In genomic region chr2:135916232-135916631, GRCh38 we compare ENCODE assay signal across 8 cellular contexts. TPM values are rescaled to one million over a fixed set of nuclear protein-coding genes. Genes with fewer than 3 reads are reported as not detected.
A peak's percentile ranks its signal among the peaks of the same experiment; 100 is the strongest.
DNase-seq lines count a peak whose midpoint lies in the region; ATAC-seq and TF ChIP-seq lines count a peak whose summit lies in the region.

No MANE protein-coding gene starts in this region.

- intact Hi-C loops in sciatic nerve (cut with DNase I): loop anchor here (10.0 kb wide), 1 partner anchor 469 kb away; no protein-coding TSS in a partner anchor

- TF ChIP-seq CTCF in GM20000 (IDR thresholded peaks at IDR 0.05; ENCODE audit: extremely low read depth, missing control alignments): no peak

- peak; percentile 17 for DNase-seq in DMS 273 treated with DMSO at 0.1 percent for 48 hours (lab: John Stamatoyannopoulos, UW)
- DNase-seq in SK-MEL-5 (ENCODE audit: low read depth, low spot score): peak; percentile 46
- DNase-seq in fibroblast of peridontal ligament (ENCODE audit: extremely low read depth): peak; percentile 67
- DNase-seq in sciatic nerve (ENCODE audit: low spot score): no peak
- no peak for DNase-seq in GM20000 (ENCODE audit: low spot score)
- DNase-seq in HPDE6-E6E7 (ENCODE audit: extremely low spot score): no peak

- peak; percentile 41 for TF ChIP-seq RAD21 in Ishikawa (IDR thresholded peaks at IDR 0.05; ENCODE audit: low read depth)

- no peak for TF ChIP-seq EP300 in Ishikawa (IDR thresholded peaks at IDR 0.05; ENCODE audit: borderline replicate concordance)

- ATAC-seq in sciatic nerve (peak; percentile 53), HG03039 (IDR thresholded peaks at IDR 0.05; ENCODE audit: unreplicated experiment) (no peak)

- in situ Hi-C loops in SK-MEL-5 (cut with HindIII; ENCODE audit: low pct_unique_long_range_greater_than_20kb, low sequenced_read_pairs): no loop called here

TF ChIP-seq in Ishikawa, 13 proteins besides CTCF, POLR2A, EP300 and RAD21:
- TF ChIP-seq EGR1 (IDR thresholded peaks at IDR 0.05): no peak
- TF ChIP-seq TCF12 (IDR thresholded peaks at IDR 0.05; ENCODE audit: low read depth): no peak
- no peak for TF ChIP-seq NFIC (IDR thresholded peaks at IDR 0.05)
- TF ChIP-seq YY1 (IDR thresholded peaks at IDR 0.05; ENCODE audit: low read depth): no peak
- no peak for TF ChIP-seq MAX (IDR thresholded peaks at IDR 0.05)
- no peak for TF ChIP-seq CEBPB (IDR thresholded peaks at IDR 0.05)
- TF ChIP-seq ZBTB7A (IDR thresholded peaks at IDR 0.05; ENCODE audit: low read depth): no peak

RNA-seq across cellular contexts. Expression of gene MCM6, which starts 40.0 kb away (rescaled TPM):
- total RNA-seq in SK-MEL-5 (2014; rRNA removed; shearing (Covaris generic)): 18.1 and 20.5 TPM in 2 replicates
- 38.9 and 42.8 TPM in 2 replicates for polyA plus RNA-seq in SK-MEL-5 (2015; cell fraction: cytosol; rRNA removed)
- polyA plus RNA-seq in SK-MEL-5 (2015; cell fraction: nucleus; rRNA removed): 15.3 and 19.2 TPM in 2 replicates
- 15.8 TPM for total RNA-seq in sciatic nerve

Comparison
In these comparisons a context has a peak if more than half of its experiments do, and no peak if none do; other contexts are left out.
1. DNase-seq: peak in DMS 273 treated with DMSO at 0.1 percent for 48 hours (single experiment), SK-MEL-5 (single experiment) and fibroblast of peridontal ligament (single experiment); none in sciatic nerve (single experiment), GM20000 (single experiment) and HPDE6-E6E7 (single experiment).